ENCODE assay signal across 8 cellular contexts in genomic region chr14:89618309-89618708, GRCh38.
DNase-seq lines count a peak whose midpoint lies in the region; ATAC-seq and TF ChIP-seq lines count a peak whose summit lies in the region.

No MANE protein-coding gene starts in this region.

- H4K20me1 ChIP-seq in BLaER1 = no peaks in the 10 kb centered on the region

- ATAC-seq in HG02938 (IDR thresholded peaks at IDR 0.05; ENCODE audit: unreplicated experiment) (no peak), HG02970 (IDR thresholded peaks at IDR 0.05; ENCODE audit: low FRiP score, unreplicated experiment) (no peak)

- no peak for TF ChIP-seq POLR2A in spleen (IDR thresholded peaks at IDR 0.05)

- peaks cover 3% of the 10 kb centered on the region; the same call in 1 of the 2 replicates for H3K27me3 ChIP-seq in BLaER1
- no peaks in the 10 kb centered on the region for H3K27me3 ChIP-seq in spleen (replicated peaks in 1 of 7)

- WGBS in spleen, 5 donors = 0 to 1% (median 0%) methylated on average over 7 of the region's 7 CpGs

- H3K27ac ChIP-seq in BLaER1 (peak overlapping the region; percentile 88), spleen (peak overlapping the region; percentile 67 to 93 (median 84))

- in situ Hi-C loops in astrocyte of the spinal cord (cut with HindIII; ENCODE audit: low sequenced_read_pairs) (no loop called here), GM13977 (cut with MboI; ENCODE audit: low pct_unique_long_range_greater_than_20kb, low sequenced_read_pairs, unreplicated experiment) (no loop called here)

- H3K4me1 ChIP-seq in BLaER1 = peaks cover 63% of the 10 kb centered on the region
- peaks cover 23 to 81% (median 66%) of the 10 kb centered on the region in 6 donors for H3K4me1 ChIP-seq in spleen

- no peaks in the 10 kb centered on the region for H3K9me3 ChIP-seq in BLaER1
- no peaks in the 10 kb centered on the region for H3K9me3 ChIP-seq in spleen

- no peaks in the 10 kb centered on the region for H3K36me3 ChIP-seq in BLaER1
- H3K36me3 ChIP-seq in spleen = no peaks in the 10 kb centered on the region

- intact Hi-C loops in spleen (cut with DNase I; ENCODE audit: low total_unique reads) = no loop called here

- peak overlapping the region; percentile 91 for H3K9ac ChIP-seq in BLaER1

- TF ChIP-seq CTCF in astrocyte of the spinal cord (IDR thresholded peaks at IDR 0.05; ENCODE audit: low read depth, low read length) (no peak), spleen (IDR thresholded peaks at IDR 0.05 in 8 of 11, conservative IDR thresholded peaks at IDR 0.05 in 3 of 11) (no peak), GM13977 (IDR thresholded peaks at IDR 0.05; ENCODE audit: extremely low read depth, insufficient read depth, missing control alignments) (no peak)

- H3K4me2 ChIP-seq in BLaER1 = peak overlapping the region; percentile 92

- H3K4me3 ChIP-seq in BLaER1 (peak overlapping the region; percentile 84), astrocyte of the spinal cord (ENCODE audit: low read depth, low read length) (peak overlapping the region; percentile 61), spleen (peak overlapping the region; percentile 48 to 85 (median 66))

- DNase-seq in HuH-7.5 (ENCODE audit: low spot score) (peak; percentile 50), astrocyte of the spinal cord (ENCODE audit: low read depth, low spot score) (peak; percentile 37), iris pigment epithelial cell (ENCODE audit: low read depth) (peak; percentile 32), spleen (no peak), GM13977 (ENCODE audit: low spot score) (no peak)

Comparison
In these comparisons a context has a peak if more than half of its experiments do, and no peak if none do; other contexts are left out.
1. DNase-seq: peak in HuH-7.5 (single experiment), astrocyte of the spinal cord (single experiment) and iris pigment epithelial cell (single experiment); none in spleen (single experiment) and GM13977 (single experiment).
2. Peak in every context shown above with its lines, with median percentiles within 50 percentile points of each other: H3K4me3 ChIP-seq.